ENCODE assay signal across 17 cellular contexts in the genomic region with DNA sequence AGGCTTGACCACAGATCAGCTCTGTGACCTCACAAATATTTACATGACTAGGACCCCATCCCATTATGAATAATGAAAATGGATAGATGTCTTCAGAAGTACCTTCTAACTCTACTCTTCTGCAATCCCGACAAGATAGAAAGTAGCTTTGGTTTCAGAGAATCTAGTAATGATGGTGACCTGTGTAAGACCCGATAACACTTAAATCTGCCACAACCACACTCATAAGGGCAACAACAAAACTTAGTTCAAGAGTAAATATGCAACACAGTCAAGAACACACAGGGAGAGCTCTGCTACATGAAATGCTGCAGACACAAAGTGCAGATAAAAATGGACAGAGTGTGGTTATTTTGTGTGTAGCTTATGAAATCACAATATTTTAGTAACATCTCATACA.
"Had no signal": no experiment of that assay in that cellular context is flagged by ENCODE, and none has a peak within 500 bp of the region (broad histone marks: within the 10 kb centered on the region; RNA-seq: fewer than 3 reads in every experiment).

No MANE protein-coding gene starts in this region.

- ATAC-seq: esophagus mucosa, gastroesophageal sphincter, heart left ventricle, left lung, upper lobe of right lung had no signal

- H3K4me3 Mint-ChIP-seq: activated T-helper 1 cell treated with anti-CD3 and anti-CD28 coated beads, Interleukin-12 subunit alpha, Interleukin-12 subunit beta, Interleukin-2, Interleukin-4 antibody, amounts not matched to agents 30 ng/mL and 10 ng/mL and 1 ng/mL, durations not matched to agents 14 hours and 24 hours and 36 hours had no signal

- DNase-seq: activated CD4-positive, alpha-beta T cell treated with anti-CD3 and anti-CD28 coated beads, Interleukin-2, amount 50 U/mL, for 4 hours; aorta; brain microvascular endothelial cell; central memory CD4-positive, alpha-beta T cell; heart left ventricle; left lung; midbrain; occipital lobe; stimulated activated CD4-positive, alpha-beta T cell treated with anti-CD3 and anti-CD28 coated beads, Interleukin-12 subunit alpha, Interleukin-12 subunit beta, amount 100 ng/mL, for 4 hours; stimulated activated CD4-positive, alpha-beta T cell treated with anti-CD3 and anti-CD28 coated beads, Interleukin-2, amount 100 ng/mL, for 24 hours; SW 1271; upper lobe of right lung had no signal

- H3K27ac Mint-ChIP-seq: activated T-helper 1 cell treated with anti-CD3 and anti-CD28 coated beads, Interleukin-12 subunit alpha, Interleukin-12 subunit beta, Interleukin-2, Interleukin-4 antibody, amounts not matched to agents 30 ng/mL and 10 ng/mL and 1 ng/mL, durations not matched to agents 14 hours and 24 hours and 36 hours had no signal

- H3K36me3 ChIP-seq: brain microvascular endothelial cell, gastroesophageal sphincter, heart left ventricle, left lung, right atrium auricular region, thoracic aorta, upper lobe of right lung had no signal

- H3K4me3 ChIP-seq: gastroesophageal sphincter, heart left ventricle, left lung, right atrium auricular region, thoracic aorta, upper lobe of right lung had no signal

- H3K27me3 ChIP-seq: brain microvascular endothelial cell, gastroesophageal sphincter, heart left ventricle, left lung, right atrium auricular region, upper lobe of right lung had no signal

- H3K9me3 Mint-ChIP-seq: activated T-helper 1 cell treated with anti-CD3 and anti-CD28 coated beads, Interleukin-12 subunit alpha, Interleukin-12 subunit beta, Interleukin-2, Interleukin-4 antibody, amounts not matched to agents 30 ng/mL and 10 ng/mL and 1 ng/mL, durations not matched to agents 14 hours and 24 hours and 36 hours had no signal

- H3K4me1 ChIP-seq: upper lobe of right lung had no signal

- H3K9me3 ChIP-seq: gastroesophageal sphincter, heart left ventricle, left lung, right atrium auricular region, thoracic aorta, upper lobe of right lung had no signal

- H3K27ac ChIP-seq: brain microvascular endothelial cell, gastroesophageal sphincter, heart left ventricle, left lung, right atrium auricular region, thoracic aorta, upper lobe of right lung had no signal
